In genomic region chr2:239948100-239948881, GRCh38 we compare ENCODE assay signal across 18 cellular contexts.
DNase-seq lines count a peak whose midpoint lies in the region; TF ChIP-seq lines count a peak whose summit lies in the region.
"Had no signal": no experiment of that assay in that cellular context is flagged by ENCODE, and none has a peak within 500 bp of the region (broad histone marks: within the 10 kb centered on the region; RNA-seq: fewer than 3 reads in every experiment).

No MANE protein-coding gene starts in this region.

- no peaks in the 10 kb centered on the region for H3K9me2 ChIP-seq in Karpas-422 (replicated peaks; ENCODE audit: insufficient read depth, low read length)

- H3K4me3 ChIP-seq in BLaER1 (peak overlapping the region; percentile 29), NB4 (ENCODE audit: low read depth, low read length) (no peak overlapping the region), left ventricle myocardium inferior (no peak overlapping the region), Karpas-422 (ENCODE audit: low read length) (no peak overlapping the region)

- H4K20me1 ChIP-seq in BLaER1 (no peaks in the 10 kb centered on the region), Karpas-422 (ENCODE audit: insufficient read depth, low read depth, low read length) (no peaks in the 10 kb centered on the region)

- peak overlapping the region; percentile 97 for H3K27ac ChIP-seq in BLaER1
- no peak overlapping the region for H3K27ac ChIP-seq in left ventricle myocardium inferior (replicated peaks)
- no peak overlapping the region for H3K27ac ChIP-seq in Karpas-422 (ENCODE audit: low read length)

- H3K9me3 ChIP-seq in BLaER1 (no peaks in the 10 kb centered on the region), left ventricle myocardium inferior (replicated peaks) (no peaks in the 10 kb centered on the region), Karpas-422 (ENCODE audit: low read length) (no peaks in the 10 kb centered on the region)

- H3K27me3 ChIP-seq in BLaER1 (no peaks in the 10 kb centered on the region), left ventricle myocardium inferior (ENCODE audit: low read depth) (no peaks in the 10 kb centered on the region), Karpas-422 (ENCODE audit: low read length) (no peaks in the 10 kb centered on the region)

- H2AFZ ChIP-seq in Karpas-422 (ENCODE audit: low read length), result no peak overlapping the region

- intact Hi-C loops in left ventricle myocardium inferior (cut with micrococcal nuclease) (no loop called here), posterior cingulate gyrus (cut with DNase I) (no loop called here)

- H3K9ac ChIP-seq in BLaER1 (peak overlapping the region; percentile 80), Karpas-422 (ENCODE audit: low read length) (no peak overlapping the region)

- H3K79me2 ChIP-seq in Karpas-422 (ENCODE audit: low read length), result no peaks in the 10 kb centered on the region

- H3K4me2 ChIP-seq in BLaER1, result peak overlapping the region; percentile 88
- H3K4me2 ChIP-seq in Karpas-422 (ENCODE audit: low read depth, low read length, poor library complexity, severe bottlenecking), result no peak overlapping the region

- TF ChIP-seq POLR2A in NB4 (IDR thresholded peaks at IDR 0.05; ENCODE audit: extremely low read depth, insufficient read length), result no peak

- TF ChIP-seq CTCF in NB4 (IDR thresholded peaks at IDR 0.05; ENCODE audit: low read depth, low read length), result no peak
- no peak for TF ChIP-seq CTCF in left ventricle myocardium inferior (IDR thresholded peaks at IDR 0.05; ENCODE audit: borderline replicate concordance)

- peak; percentile 40 for DNase-seq in NB4 (ENCODE audit: low read depth)
- DNase-seq in left ventricle myocardium inferior, result peak; percentile 9
- peak in 7 of 10 donors; percentile 5 to 61 (median 19) for DNase-seq in posterior cingulate gyrus
- DNase-seq in HCEC 1CT, result no peak
- no peak for DNase-seq in Karpas-422
- no peak for DNase-seq in LoVo (ENCODE audit: low spot score)
- DNase-seq in GDM1 (lab: John Stamatoyannopoulos, UW), result no peak
- DNase-seq: activated CD4-positive, alpha-beta T cell treated with anti-CD3 and anti-CD28 coated beads, Interleukin-2, amount 50 U/mL, for 4 hours; activated T-cell treated with anti-CD3 and anti-CD28 coated beads, Interleukin-2, amount 50 U/mL, for 72 hours; effector memory CD8-positive, alpha-beta T cell; GF-D8; KBM-7; mesenchymal stem cell; NCI-H2081; NK-92 treated with Interleukin-12 subunit alpha and Interleukin-12 subunit beta, amount 100 ng/mL, for 24 hours; stimulated activated naive CD8-positive, alpha-beta T cell treated with anti-CD3 and anti-CD28 coated beads, Interleukin-15, Interleukin-2, amounts not matched to agents 100 U/mL and 50 U/mL, for 24 hours; SW 1271 had no signal

- H3K36me3 ChIP-seq in BLaER1 (no peaks in the 10 kb centered on the region), left ventricle myocardium inferior (no peaks in the 10 kb centered on the region), Karpas-422 (ENCODE audit: insufficient read depth, low read length) (no peaks in the 10 kb centered on the region)

- H3K4me1 ChIP-seq in BLaER1 (peaks cover 99% of the 10 kb centered on the region), left ventricle myocardium inferior (peaks cover 27% of the 10 kb centered on the region), Karpas-422 (ENCODE audit: low read length) (peaks cover 6% of the 10 kb centered on the region)

Comparison
In these comparisons a context has a peak if more than half of its experiments do, and no peak if none do; other contexts are left out.
1. DNase-seq: peak in NB4 (single experiment), left ventricle myocardium inferior (single experiment) and posterior cingulate gyrus (7 of 10); none in HCEC 1CT (single experiment), Karpas-422 (single experiment), LoVo (single experiment) and GDM1 (single experiment).